In genomic region chr10:124386186-124387077, GRCh38 we compare ENCODE assay signal across 15 cellular contexts. TPM values are rescaled to one million over a fixed set of nuclear protein-coding genes. Genes with fewer than 3 reads are reported as not detected.
DNase-seq lines count a peak whose midpoint lies in the region; ATAC-seq, FAIRE-seq and TF ChIP-seq lines count a peak whose summit lies in the region.
"Had no signal": no experiment of that assay in that cellular context is flagged by ENCODE, and none has a peak within 500 bp of the region (broad histone marks: within the 10 kb centered on the region; RNA-seq: fewer than 3 reads in every experiment).

No MANE protein-coding gene starts in this region.

- no peak overlapping the region for H4K91ac ChIP-seq in H1 (replicated peaks; ENCODE audit: insufficient read length, low read length)

- H3K27ac ChIP-seq in GM23338 (ENCODE audit: low read depth) (no peak overlapping the region), H1 (ENCODE audit: low read depth, low read length) (no peak overlapping the region), mesendoderm (ENCODE audit: low read depth, low read length) (no peak overlapping the region), stomach (no peak overlapping the region)
- H3K27ac ChIP-seq: BLaER1 had no signal

- no peak overlapping the region for H3K14ac ChIP-seq in H1 (ENCODE audit: insufficient read length)

- peaks cover 7% of the 10 kb centered on the region for H3K27me3 Mint-ChIP-seq in GM23338 (ENCODE audit: insufficient read depth, low read depth, poor library complexity)
- H3K27me3 Mint-ChIP-seq in nephron progenitor cell (ENCODE audit: low read depth, poor library complexity): peaks cover 20% of the 10 kb centered on the region

- no peak overlapping the region for H3K4me2 ChIP-seq in GM23338
- no peak overlapping the region for H3K4me2 ChIP-seq in H1 (ENCODE audit: insufficient read depth in 1 of 2, low read depth in 2 of 2, low read length in 2 of 2)
- no peak overlapping the region for H3K4me2 ChIP-seq in mesendoderm (ENCODE audit: low read length)
- H3K4me2 ChIP-seq: BLaER1 had no signal

- H2AFZ ChIP-seq in GM23338 (peak overlapping the region; percentile 90), H1 (ENCODE audit: low read length) (peak overlapping the region; percentile 29; the same call in 1 of the 2 replicates)

- H3K4ac ChIP-seq in H1 (replicated peaks; ENCODE audit: insufficient read length, low read depth, low read length) (no peak overlapping the region), mesendoderm (ENCODE audit: low read depth, low read length) (no peak overlapping the region)

- TF ChIP-seq POLR2A in H1 (IDR thresholded peaks at IDR 0.05; ENCODE audit: control extremely low read depth in 1 of 2, low read depth in 2 of 2, low read length in 2 of 2) (no peak), stomach (IDR thresholded peaks at IDR 0.05) (no peak)

- H2AK5ac ChIP-seq in H1 (ENCODE audit: low read depth, low read length) (no peak overlapping the region), mesendoderm (ENCODE audit: low read length) (no peak overlapping the region)

- no peak overlapping the region for H2BK120ac ChIP-seq in H1 (replicated peaks; ENCODE audit: low read depth, low read length)
- H2BK120ac ChIP-seq in mesendoderm (ENCODE audit: low read depth, low read length): no peak overlapping the region

- intact Hi-C loops in stomach (cut with DNase I; ENCODE audit: low total_unique reads): loop anchor here (10.0 kb wide), 1 partner anchor 802 kb away; no protein-coding TSS in a partner anchor

- H3K9me2 ChIP-seq in GM23338 (ENCODE audit: insufficient read depth): no peaks in the 10 kb centered on the region

- H3K79me1 ChIP-seq in H1 (ENCODE audit: low read depth, low read length): no peaks in the 10 kb centered on the region
- no peaks in the 10 kb centered on the region for H3K79me1 ChIP-seq in mesendoderm (ENCODE audit: low read length)

- H2BK5ac ChIP-seq in H1 (ENCODE audit: low read depth, low read length) (no peak overlapping the region), mesendoderm (ENCODE audit: low read length) (no peak overlapping the region)

- no peak overlapping the region for H4K8ac ChIP-seq in H1 (ENCODE audit: extremely low read depth, insufficient read depth, low read length)
- no peak overlapping the region for H4K8ac ChIP-seq in mesendoderm (ENCODE audit: low read depth, low read length)

- H3K23me2 ChIP-seq in H1 (ENCODE audit: low read depth, low read length): peaks cover 2% of the 10 kb centered on the region; the same call in 1 of the 2 replicates

- no peak overlapping the region for H3K56ac ChIP-seq in H1 (replicated peaks; ENCODE audit: insufficient read length, low read depth, low read length)
- no peak overlapping the region for H3K56ac ChIP-seq in mesendoderm (ENCODE audit: low read length)

- no peak for FAIRE-seq in H1 (lab: Jason Lieb, UNC)

- no peak overlapping the region for H2BK12ac ChIP-seq in H1 (ENCODE audit: low read depth, low read length)

- TF ChIP-seq RAD21 in H1 (IDR thresholded peaks at IDR 0.05 in 1 of 2, conservative IDR thresholded peaks at IDR 0.05 in 1 of 2; ENCODE audit: low read depth in 2 of 2, low read length in 2 of 2): no peak

- H4K5ac ChIP-seq in H1 (ENCODE audit: insufficient read length, low read depth, low read length): no peak overlapping the region
- H4K5ac ChIP-seq in mesendoderm (ENCODE audit: low read length): no peak overlapping the region

- ATAC-seq in GM23338 (peak; percentile 38), GM21619 (IDR thresholded peaks at IDR 0.05; ENCODE audit: unreplicated experiment) (no peak)

- H3K4me3 ChIP-seq in GM23338 (no peak overlapping the region), H1 (ENCODE audit: extremely low read depth in 1 of 4, insufficient read depth in 2 of 4, low read depth in 3 of 4, low read length in 4 of 4) (no peak overlapping the region), mesendoderm (ENCODE audit: low read length) (no peak overlapping the region), stomach (no peak overlapping the region)
- H3K4me3 ChIP-seq: BLaER1, HAP-1 had no signal

- POLR2A ChIA-PET in H1 (lab: Charles Lee; ENCODE audit: partially characterized antibody): interaction anchor here (0.6 to 1.5 kb wide), 3 partner anchors 12 to 75 kb away, joined by 3 to 4 read pairs (median 3); partner anchors contain the start of gene OAT

- WGBS in H1 (ENCODE audit: extremely low coverage in 1 of 2, insufficient coverage in 1 of 2, insufficient read length in 1 of 2, insufficient replicate concordance in 2 of 2, low coverage in 1 of 2, low lambda C conversion rate in 2 of 2, missing lambda C conversion rate in 1 of 2), 2 experiments: 85% methylated on average over 20 of the region's 21 CpGs; no CpG with 5 or more reads in 1 of the 2 experiments
- WGBS in mesendoderm (ENCODE audit: extremely low coverage, insufficient coverage, low lambda C conversion rate): no CpG with 5 or more reads among the region's 21 CpGs
- 75 to 87% (median 75%) methylated on average over 16 to 21 of the region's 21 CpGs for WGBS in stomach, 5 donors

- H3K27me3 ChIP-seq in GM23338 (ENCODE audit: insufficient read depth): peaks cover 6% of the 10 kb centered on the region; the same call in 1 of the 2 replicates
- peaks cover 0 to 6% (median 5%) of the 10 kb centered on the region in 4 experiments; a peak in 5 of 7 replicates for H3K27me3 ChIP-seq in H1 (replicated peaks in 1 of 4; ENCODE audit: control insufficient read depth in 3 of 4, extremely low read depth in 1 of 4, insufficient read depth in 3 of 4, low read length in 3 of 4)
- no peaks in the 10 kb centered on the region for H3K27me3 ChIP-seq in mesendoderm (ENCODE audit: insufficient read depth, low read length, poor library complexity)
- peaks cover 0 to 27% (median 1%) of the 10 kb centered on the region in 3 donors for H3K27me3 ChIP-seq in stomach

- H3K79me2 ChIP-seq in GM23338 (replicated peaks; ENCODE audit: insufficient read depth) (no peaks in the 10 kb centered on the region), H1 (ENCODE audit: control insufficient read depth in 1 of 2, insufficient read depth in 2 of 2, low read length in 2 of 2) (no peaks in the 10 kb centered on the region), mesendoderm (ENCODE audit: control insufficient read depth, insufficient read depth, low read length) (no peaks in the 10 kb centered on the region)

- H3K23ac ChIP-seq in H1 (ENCODE audit: insufficient read length) (no peak overlapping the region), mesendoderm (ENCODE audit: low read length) (no peak overlapping the region)

- H3K4me3 Mint-ChIP-seq in GM23338 (no peak overlapping the region), nephron progenitor cell (no peak overlapping the region)

- H2BK20ac ChIP-seq in H1 (ENCODE audit: low read length): no peak overlapping the region

- no peaks in the 10 kb centered on the region for H4K20me1 ChIP-seq in GM23338 (replicated peaks; ENCODE audit: insufficient read depth)
- no peaks in the 10 kb centered on the region for H4K20me1 ChIP-seq in H1 (replicated peaks in 1 of 2; ENCODE audit: control insufficient read depth in 1 of 2, insufficient read depth in 2 of 2, low read length in 2 of 2)
- H4K20me1 ChIP-seq: BLaER1 had no signal

- no peak for TF ChIP-seq CTCF in GM23338 (conservative IDR thresholded peaks at IDR 0.05; ENCODE audit: low read depth in 2 of 2)
- TF ChIP-seq CTCF in H1 (IDR thresholded peaks at IDR 0.05; ENCODE audit: control extremely low read depth in 1 of 3, insufficient read depth in 1 of 3, low read depth in 1 of 3, low read length in 3 of 3): no peak
- TF ChIP-seq CTCF in stomach (IDR thresholded peaks at IDR 0.05): no peak
- no peak for TF ChIP-seq CTCF in nephron progenitor cell (IDR thresholded peaks at IDR 0.05)

- CTCF ChIA-PET in H1 (lab: Charles Lee; ENCODE audit: partially characterized antibody): interaction anchor here (0.9 to 4.9 kb wide), 13 partner anchors 10 to 392 kb away, joined by 3 to 79 read pairs (median 4); no protein-coding TSS in a partner anchor

- H2BK15ac ChIP-seq in H1 (ENCODE audit: low read length): 0 out of 2 replicates have a peak overlapping the region, but pooled peaks have one; percentile 29
- no peak overlapping the region for H2BK15ac ChIP-seq in mesendoderm (replicated peaks; ENCODE audit: low read depth)

- no peaks in the 10 kb centered on the region for H3K36me3 ChIP-seq in GM23338 (ENCODE audit: insufficient read depth)
- no peaks in the 10 kb centered on the region for H3K36me3 ChIP-seq in H1 (ENCODE audit: control insufficient read depth in 2 of 4, insufficient read depth in 4 of 4, low read length in 3 of 4)
- no peaks in the 10 kb centered on the region for H3K36me3 ChIP-seq in mesendoderm (ENCODE audit: control insufficient read depth, insufficient read depth, low read length)
- no peaks in the 10 kb centered on the region for H3K36me3 ChIP-seq in stomach
- H3K36me3 ChIP-seq: BLaER1, HAP-1 had no signal

- H3K4me1 Mint-ChIP-seq in GM23338: no peaks in the 10 kb centered on the region; the same call in 2 of the 3 replicates
- peaks cover 16% of the 10 kb centered on the region for H3K4me1 Mint-ChIP-seq in nephron progenitor cell

- H3K18ac ChIP-seq in H1 (ENCODE audit: extremely low read depth, low read length): no peak overlapping the region; the same call in 1 of the 2 replicates
- no peak overlapping the region for H3K18ac ChIP-seq in mesendoderm (ENCODE audit: low read length)

- no peak overlapping the region for H3K9ac ChIP-seq in H1 (replicated peaks in 1 of 4; ENCODE audit: extremely low read depth in 1 of 4, low read depth in 3 of 4, low read length in 3 of 4)
- no peak overlapping the region for H3K9ac ChIP-seq in mesendoderm (ENCODE audit: low read length)
- H3K9ac ChIP-seq: BLaER1 had no signal

- H3K9me3 ChIP-seq in H1 (ENCODE audit: insufficient read depth in 2 of 2, low read depth in 1 of 2, low read length in 1 of 2) (no peaks in the 10 kb centered on the region), stomach (no peaks in the 10 kb centered on the region)
- H3K9me3 ChIP-seq: BLaER1, HAP-1 had no signal

- H3K9me3 Mint-ChIP-seq in GM23338 (no peaks in the 10 kb centered on the region), nephron progenitor cell (no peaks in the 10 kb centered on the region)

- H3F3A ChIP-seq in GM23338 (replicated peaks; ENCODE audit: low read depth): 0 out of 2 replicates have a peak, but pooled peaks cover 5% of the 10 kb centered on the region

- peak; percentile 69 for DNase-seq in GM23338 (ENCODE audit: low spot score)
- no peak for DNase-seq in H1 (ENCODE audit: low read depth in 1 of 2, low spot score in 2 of 2)
- peak; percentile 64 for DNase-seq in mesendoderm
- DNase-seq in stomach: peak; percentile 23
- no peak for DNase-seq in HuH-7 (ENCODE audit: low spot score)
- no peak for DNase-seq in nephron progenitor cell
- no peak for DNase-seq in activated CD4-positive, alpha-beta T cell treated with anti-CD3 and anti-CD28 coated beads for 1 hour
- DNase-seq: MV-4-11, NCI-H1436, NCI-H2029 treated with DMSO at 0.1 percent for 48 hours, NCI-H510A treated with DMSO at 0.1 percent for 48 hours, Right ventricle myocardium superior had no signal

- TF ChIP-seq EP300 in H1 (IDR thresholded peaks at IDR 0.05; ENCODE audit: borderline replicate concordance in 1 of 2, low read depth in 2 of 2, low read length in 2 of 2) (no peak), stomach (IDR thresholded peaks at IDR 0.05) (no peak)

- no peaks in the 10 kb centered on the region for H3K36me3 Mint-ChIP-seq in GM23338 (ENCODE audit: low read depth)
- H3K36me3 Mint-ChIP-seq in nephron progenitor cell (ENCODE audit: low read depth): no peaks in the 10 kb centered on the region

- no peak overlapping the region for H3K27ac Mint-ChIP-seq in GM23338
- no peak overlapping the region for H3K27ac Mint-ChIP-seq in nephron progenitor cell

- H3K4me1 ChIP-seq in GM23338 (ENCODE audit: insufficient read depth): peaks cover 6% of the 10 kb centered on the region; the same call in 1 of the 2 replicates
- peaks cover 0 to 8% (median 4%) of the 10 kb centered on the region in 4 experiments; a peak in 4 of 7 replicates for H3K4me1 ChIP-seq in H1 (replicated peaks in 1 of 4; ENCODE audit: control insufficient read depth in 3 of 4, insufficient read depth in 4 of 4, low read length in 3 of 4)
- H3K4me1 ChIP-seq in mesendoderm (ENCODE audit: control insufficient read depth, low read depth, low read length): no peaks in the 10 kb centered on the region
- H3K4me1 ChIP-seq in stomach: peaks cover 6 to 15% (median 12%) of the 10 kb centered on the region in 4 donors

RNA-seq across cellular contexts. Expression of gene OAT, which starts 32.3 kb away (rescaled TPM):
- 139 and 158 TPM in 2 replicates for total RNA-seq in GM23338 (2014; rRNA removed; shearing (Covaris generic))
- 131 and 136 TPM in 2 replicates for polyA plus RNA-seq in GM23338 (2016; fragmentation: Nextera tagmentation; extraction: Ambion mirVana)
- 121 TPM in 2 replicates for total RNA-seq in H1 (2021; fragmentation: NEBNext Ultra II Directional; extraction: Animal tissue kit (Norgen Biotek cat#: 25700))
- polyA plus RNA-seq in H1 (2011; rRNA removed): 40.3 and 67.8 TPM in 2 replicates
- polyA plus RNA-seq in H1 (2011; cell fraction: cytosol; rRNA removed): 78.9 TPM
- polyA plus RNA-seq in H1 (2011; cell fraction: nucleus; rRNA removed): 33.9 TPM
- polyA plus RNA-seq in H1 (2012, experiment 1 of 2): 69.7 to 96.8 TPM (median 81.5 TPM) in 4 replicates
- 10.6 TPM for polyA plus RNA-seq in H1 (2012, experiment 2 of 2)
- 57.5 TPM for polyA plus RNA-seq in H1 (2013, experiment 1 of 2)
- 54.5 TPM for polyA plus RNA-seq in H1 (2013, experiment 2 of 2)
- polyA minus RNA-seq in H1 (2011; rRNA and poly(A)+ RNA removed): 65.2 and 99.5 TPM in 2 replicates
- 42.3 TPM for polyA minus RNA-seq in H1 (2011; cell fraction: cytosol; rRNA and poly(A)+ RNA removed)
- 33.1 TPM for polyA minus RNA-seq in H1 (2011; cell fraction: nucleus; rRNA and poly(A)+ RNA removed)
- polyA plus RNA-seq in mesendoderm (2013, experiment 1 of 2): 98.1 TPM
- polyA plus RNA-seq in mesendoderm (2013, experiment 2 of 2): 97.6 TPM
- 100 to 1,000 TPM in 1 of 5 donors, 10 to 100 TPM in 4; 26.1 to 243 (median 75.0) TPM for total RNA-seq in stomach
- 10 to 100 TPM; 63.6 to 94.9 (median 63.8) TPM for polyA plus RNA-seq in stomach

Comparison
In these comparisons a context has a peak if more than half of its experiments do, and no peak if none do; other contexts are left out.
1. DNase-seq: peak in GM23338 (single experiment), mesendoderm (single experiment) and stomach (single experiment); none in H1 (0 of 2), HuH-7 (single experiment), nephron progenitor cell (single experiment) and activated CD4-positive, alpha-beta T cell treated with anti-CD3 and anti-CD28 coated beads for 1 hour (single experiment).